7 cellular contexts compared by ENCODE assay signal in genomic region chr19:50921391-50922315, GRCh38. TPM values are rescaled to one million over a fixed set of nuclear protein-coding genes. Genes with fewer than 3 reads are reported as not detected.
A peak's percentile ranks its signal among the peaks of the same experiment; 100 is the strongest.
DNase-seq lines count a peak whose midpoint lies in the region; ATAC-seq and TF ChIP-seq lines count a peak whose summit lies in the region.

No MANE protein-coding gene starts in this region.

- no peaks in the 10 kb centered on the region for H3K36me3 ChIP-seq in HEK293 (ENCODE audit: control insufficient read depth in 2 of 2, insufficient read depth in 1 of 2, low read length in 2 of 2)
- H3K36me3 ChIP-seq in mesenchymal stem cell (ENCODE audit: control insufficient read depth in 1 of 2, insufficient read depth in 2 of 2, low read depth in 1 of 2, low read length in 2 of 2): no peaks in the 10 kb centered on the region

- H2BK15ac ChIP-seq in mesenchymal stem cell (ENCODE audit: low read depth, poor library complexity, severe bottlenecking): no peak overlapping the region

- peaks cover 0 to 46% of the 10 kb centered on the region in 2 experiments for H3K27me3 ChIP-seq in mesenchymal stem cell (ENCODE audit: control insufficient read depth in 1 of 2, insufficient read depth in 1 of 2, low read length in 2 of 2)

- POLR2A ChIA-PET in HEK293 (lab: Yijun Ruan, JAX): interaction anchor here (0.5 to 1.8 kb wide), 4 partner anchors 39 to 197 kb away, joined by 3 to 31 read pairs (median 12); no protein-coding TSS in a partner anchor

- no peak for TF ChIP-seq CTCF in HEK293 (tag by site-specific recombination; IDR thresholded peaks at IDR 0.05)

- DNase-seq in DMS79 treated with DMSO at 0.1 percent for 48 hours (lab: John Stamatoyannopoulos, UW) (peak; percentile 28), SK-MEL-5 (ENCODE audit: low read depth, low spot score) (peak; percentile 89), mesenchymal stem cell (no peak), NCI-H82 treated with DMSO at 0.1 percent for 48 hours (lab: John Stamatoyannopoulos, UW; ENCODE audit: unreplicated experiment) (no peak)

- no peak overlapping the region for H2BK120ac ChIP-seq in mesenchymal stem cell (ENCODE audit: low read depth, low read length)

- no peak overlapping the region for H3K18ac ChIP-seq in mesenchymal stem cell (ENCODE audit: low read depth in 1 of 2, low read length in 2 of 2)

- peaks cover 3% of the 10 kb centered on the region for H3K4me1 ChIP-seq in HEK293 (ENCODE audit: control insufficient read depth, insufficient read depth, low read length)
- no peaks in the 10 kb centered on the region for H3K4me1 ChIP-seq in mesenchymal stem cell (ENCODE audit: control insufficient read depth, insufficient read depth, low read depth, low read length)

- H3K23ac ChIP-seq in mesenchymal stem cell (ENCODE audit: low read length in 2 of 2): no peak overlapping the region

- in situ Hi-C loops in SK-MEL-5 (cut with HindIII; ENCODE audit: low pct_unique_long_range_greater_than_20kb, low sequenced_read_pairs): no loop called here

- H3K9ac ChIP-seq in mesenchymal stem cell (ENCODE audit: low read length): peak overlapping the region; percentile 26

- no peak overlapping the region for H3K4me2 ChIP-seq in mesenchymal stem cell (ENCODE audit: low read length, poor library complexity, severe bottlenecking)

- 35% methylated on average over 10 of the region's 12 CpGs for WGBS in mesenchymal stem cell

- no peak overlapping the region for H2BK12ac ChIP-seq in mesenchymal stem cell (ENCODE audit: low read length in 2 of 2)

- H3K79me1 ChIP-seq in mesenchymal stem cell (replicated peaks; ENCODE audit: low read length, poor library complexity, severe bottlenecking): no peaks in the 10 kb centered on the region

- no peak overlapping the region for H4K8ac ChIP-seq in mesenchymal stem cell (ENCODE audit: low read length)

- H2BK5ac ChIP-seq in mesenchymal stem cell (ENCODE audit: low read depth, low read length, poor library complexity, severe bottlenecking): no peak overlapping the region

- no peak overlapping the region for H2AFZ ChIP-seq in mesenchymal stem cell (ENCODE audit: low read depth, low read length)

- no peak overlapping the region for H3K14ac ChIP-seq in mesenchymal stem cell (ENCODE audit: low read length in 2 of 2)

- H3K27ac ChIP-seq in HEK293 (ENCODE audit: extremely low read depth, low read depth, low read length) (no peak overlapping the region), mesenchymal stem cell (ENCODE audit: low read length, poor library complexity, severe bottlenecking) (no peak overlapping the region)

- no peak for ATAC-seq in GM21576 (IDR thresholded peaks at IDR 0.05; ENCODE audit: unreplicated experiment)
- ATAC-seq in GM18861 (IDR thresholded peaks at IDR 0.05; ENCODE audit: unreplicated experiment): no peak

- no peak overlapping the region for H2AK5ac ChIP-seq in mesenchymal stem cell (ENCODE audit: low read length, severe bottlenecking)

- H3K9me3 ChIP-seq in HEK293 (ENCODE audit: control insufficient read depth, insufficient read depth, low read depth, low read length) (no peaks in the 10 kb centered on the region), mesenchymal stem cell (ENCODE audit: control insufficient read depth, low read length) (no peaks in the 10 kb centered on the region)

- CTCF ChIA-PET in HEK293 (lab: Yijun Ruan, JAX): interaction anchor here (0.6 to 5.2 kb wide), 60 partner anchors 9 to 1419 kb away, joined by 3 to 79 read pairs (median 5); partner anchors contain the start of genes ACP4, KLK1, KLK15 and KLK4

- no peak overlapping the region for H4K91ac ChIP-seq in mesenchymal stem cell (ENCODE audit: low read length)

- H3K4me3 ChIP-seq in HEK293 (ENCODE audit: low read depth, low read length) (no peak overlapping the region), mesenchymal stem cell (ENCODE audit: insufficient read depth in 1 of 2, low read depth in 1 of 2, low read length in 2 of 2) (peak overlapping the region in 1 of 2 experiments; percentile 34)

- no peak overlapping the region for H3K4ac ChIP-seq in mesenchymal stem cell (ENCODE audit: low read depth in 1 of 2, low read length in 2 of 2)

TF ChIP-seq in HEK293, 187 proteins besides CTCF, POLR2A, EP300 and RAD21 (continues in another document):
- TF ChIP-seq ZFP37 (tag by site-specific recombination; IDR thresholded peaks at IDR 0.05) (no peak), ZNF677 (tag by site-specific recombination; IDR thresholded peaks at IDR 0.05) (no peak), ZXDB (tag by site-specific recombination; IDR thresholded peaks at IDR 0.05) (no peak), ZNF558 (tag by site-specific recombination; IDR thresholded peaks at IDR 0.05) (no peak), ZNF132 (tag by site-specific recombination; IDR thresholded peaks at IDR 0.05; ENCODE audit: borderline replicate concordance) (no peak), ZBTB8A (tag by site-specific recombination; IDR thresholded peaks at IDR 0.05) (no peak), ZNF571 (tag by site-specific recombination; IDR thresholded peaks at IDR 0.05) (no peak), TSHZ1 (tag by site-specific recombination; IDR thresholded peaks at IDR 0.05; ENCODE audit: borderline replicate concordance) (no peak), ZBTB21 (tag by site-specific recombination; IDR thresholded peaks at IDR 0.05) (no peak), ZNF747 (tag by site-specific recombination; IDR thresholded peaks at IDR 0.05) (no peak)
- TF ChIP-seq, protein P1, sequence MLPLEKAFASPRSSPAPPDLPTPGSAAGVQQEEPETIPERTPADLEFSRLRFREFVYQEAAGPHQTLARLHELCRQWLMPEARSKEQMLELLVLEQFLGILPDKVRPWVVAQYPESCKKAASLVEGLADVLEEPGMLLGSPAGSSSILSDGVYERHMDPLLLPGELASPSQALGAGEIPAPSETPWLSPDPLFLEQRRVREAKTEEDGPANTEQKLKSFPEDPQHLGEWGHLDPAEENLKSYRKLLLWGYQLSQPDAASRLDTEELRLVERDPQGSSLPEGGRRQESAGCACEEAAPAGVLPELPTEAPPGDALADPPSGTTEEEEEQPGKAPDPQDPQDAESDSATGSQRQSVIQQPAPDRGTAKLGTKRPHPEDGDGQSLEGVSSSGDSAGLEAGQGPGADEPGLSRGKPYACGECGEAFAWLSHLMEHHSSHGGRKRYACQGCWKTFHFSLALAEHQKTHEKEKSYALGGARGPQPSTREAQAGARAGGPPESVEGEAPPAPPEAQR (tag by site-specific recombination; IDR thresholded peaks at IDR 0.05): no peak
- TF ChIP-seq, protein P2, sequence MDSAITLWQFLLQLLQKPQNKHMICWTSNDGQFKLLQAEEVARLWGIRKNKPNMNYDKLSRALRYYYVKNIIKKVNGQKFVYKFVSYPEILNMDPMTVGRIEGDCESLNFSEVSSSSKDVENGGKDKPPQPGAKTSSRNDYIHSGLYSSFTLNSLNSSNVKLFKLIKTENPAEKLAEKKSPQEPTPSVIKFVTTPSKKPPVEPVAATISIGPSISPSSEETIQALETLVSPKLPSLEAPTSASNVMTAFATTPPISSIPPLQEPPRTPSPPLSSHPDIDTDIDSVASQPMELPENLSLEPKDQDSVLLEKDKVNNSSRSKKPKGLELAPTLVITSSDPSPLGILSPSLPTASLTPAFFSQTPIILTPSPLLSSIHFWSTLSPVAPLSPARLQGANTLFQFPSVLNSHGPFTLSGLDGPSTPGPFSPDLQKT (IDR thresholded peaks at IDR 0.05; ENCODE audit: borderline replicate concordance, low read depth, low read length): no peak

RNA-seq across cellular contexts. Expression of gene KLK4, which starts 10.5 kb away (rescaled TPM):
- 1.0 TPM in 1 of 2 replicates, not detected in the other for total RNA-seq in SK-MEL-5 (2014; rRNA removed; shearing (Covaris generic))
- 0.25 and 0.95 TPM in 2 replicates for polyA plus RNA-seq in SK-MEL-5 (2015; cell fraction: cytosol; rRNA removed)
- not detected in 2 replicates for polyA plus RNA-seq in SK-MEL-5 (2015; cell fraction: nucleus; rRNA removed)
- polyA plus RNA-seq in mesenchymal stem cell (2013, experiment 1 of 2): not detected
- not detected for polyA plus RNA-seq in mesenchymal stem cell (2013, experiment 2 of 2)

RNA-seq across cellular contexts. Expression of gene KLK5, which starts 31.2 kb away (rescaled TPM):
- total RNA-seq in SK-MEL-5 (2014; rRNA removed; shearing (Covaris generic)): not detected in 2 replicates
- not detected in 2 replicates for polyA plus RNA-seq in SK-MEL-5 (2015; cell fraction: cytosol; rRNA removed)
- not detected in 2 replicates for polyA plus RNA-seq in SK-MEL-5 (2015; cell fraction: nucleus; rRNA removed)
- polyA plus RNA-seq in mesenchymal stem cell (2013, experiment 1 of 2): not detected
- polyA plus RNA-seq in mesenchymal stem cell (2013, experiment 2 of 2): not detected

RNA-seq across cellular contexts. Expression of gene KLK6, which starts 47.7 kb away (rescaled TPM):
- not detected in 2 replicates for total RNA-seq in SK-MEL-5 (2014; rRNA removed; shearing (Covaris generic))
- not detected in 2 replicates for polyA plus RNA-seq in SK-MEL-5 (2015; cell fraction: cytosol; rRNA removed)
- polyA plus RNA-seq in SK-MEL-5 (2015; cell fraction: nucleus; rRNA removed): 0.42 TPM in 1 of 2 replicates, not detected in the other
- not detected for polyA plus RNA-seq in mesenchymal stem cell (2013, experiment 1 of 2)
- polyA plus RNA-seq in mesenchymal stem cell (2013, experiment 2 of 2): not detected

RNA-seq across cellular contexts. Expression of gene KLK2, which starts 48.4 kb away (rescaled TPM):
- total RNA-seq in SK-MEL-5 (2014; rRNA removed; shearing (Covaris generic)): 0.96 and 2.0 TPM in 2 replicates
- 0.63 and 4.5 TPM in 2 replicates for polyA plus RNA-seq in SK-MEL-5 (2015; cell fraction: cytosol; rRNA removed)
- polyA plus RNA-seq in SK-MEL-5 (2015; cell fraction: nucleus; rRNA removed): 19.7 and 22.8 TPM in 2 replicates
- not detected for polyA plus RNA-seq in mesenchymal stem cell (2013, experiment 1 of 2)
- polyA plus RNA-seq in mesenchymal stem cell (2013, experiment 2 of 2): not detected

Comparison
In these comparisons a context has a peak if more than half of its experiments do, and no peak if none do; other contexts are left out.
1. DNase-seq: peak in DMS79 treated with DMSO at 0.1 percent for 48 hours (single experiment) and SK-MEL-5 (single experiment); none in mesenchymal stem cell (single experiment) and NCI-H82 treated with DMSO at 0.1 percent for 48 hours (single experiment).